ENCODE assay signal across 7 cellular contexts in the genomic region with DNA sequence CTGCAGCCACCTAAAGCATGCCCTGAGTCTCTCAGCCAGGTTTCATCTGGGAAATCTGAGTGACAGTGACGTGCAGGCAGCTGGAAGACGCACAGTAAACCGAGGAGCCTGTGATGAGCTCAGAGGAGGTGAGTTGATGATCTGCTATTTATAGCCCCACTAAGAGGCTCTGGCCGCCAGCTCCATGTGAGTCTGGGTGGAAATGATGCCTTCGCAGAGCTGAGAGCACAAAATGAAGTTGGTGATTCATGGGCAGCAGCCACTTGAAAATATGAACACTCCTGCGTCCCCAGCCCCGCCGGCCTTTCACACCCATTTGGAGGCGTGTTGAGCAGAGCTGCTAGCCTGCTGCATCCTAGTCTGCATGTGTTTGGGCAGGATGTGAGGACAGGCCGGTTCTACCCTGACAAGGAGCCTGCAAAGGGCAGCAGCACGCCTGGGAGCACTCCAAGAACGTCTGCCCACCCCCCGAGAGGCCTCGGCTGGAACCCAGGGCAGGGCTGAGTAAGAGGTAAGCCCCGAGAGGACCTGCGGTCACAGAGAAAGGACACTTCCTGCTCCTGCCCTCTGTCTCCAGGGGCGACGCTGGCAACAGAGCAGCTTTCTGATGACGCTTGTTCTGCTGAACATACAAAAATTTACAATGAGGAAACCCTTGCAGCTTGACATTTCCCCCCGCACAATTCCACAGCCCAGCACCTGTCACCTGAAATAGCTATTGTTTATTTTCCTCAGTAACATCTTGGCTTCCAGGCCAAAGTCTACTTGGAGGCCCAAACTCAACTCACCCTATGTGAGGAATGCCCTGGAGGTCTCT. TPM values are rescaled to one million over a fixed set of nuclear protein-coding genes. Genes with fewer than 3 reads are reported as not detected.
DNase-seq lines count a peak whose midpoint lies in the region; ATAC-seq and TF ChIP-seq lines count a peak whose summit lies in the region.

No MANE protein-coding gene starts in this region.

- peak overlapping the region; percentile 53 for H3K4me2 ChIP-seq in neural cell (ENCODE audit: low read length)

- no peaks in the 10 kb centered on the region for H3F3A ChIP-seq in neural cell (ENCODE audit: insufficient read depth, low read length, poor library complexity, severe bottlenecking)

- peak overlapping the region; percentile 97 for H3K27ac ChIP-seq in neural cell (ENCODE audit: low read length)
- H3K27ac ChIP-seq in thoracic aorta: peak overlapping the region in 1 of 2 donors; percentile 9

- H4K20me1 ChIP-seq in neural cell (ENCODE audit: insufficient read depth): no peaks in the 10 kb centered on the region

- H3K36me3 ChIP-seq in neural cell (ENCODE audit: insufficient read depth, low read length) (no peaks in the 10 kb centered on the region), thoracic aorta (no peaks in the 10 kb centered on the region)

- no peak for TF ChIP-seq CTCF in neural cell (IDR thresholded peaks at IDR 0.05; ENCODE audit: poor library complexity, severe bottlenecking)
- no peak for TF ChIP-seq CTCF in thoracic aorta (IDR thresholded peaks at IDR 0.05)

- peak; percentile 90 for TF ChIP-seq EP300 in neural cell (conservative IDR thresholded peaks at IDR 0.05; ENCODE audit: poor library complexity, severe bottlenecking)

- DNase-seq in NCI-H510A (lab: John Stamatoyannopoulos, UW) (peak; percentile 93), thoracic aorta (ENCODE audit: low spot score) (no peak)
- DNase-seq in activated CD8-positive, alpha-beta memory T cell treated with anti-CD3 and anti-CD28 coated beads, Interleukin-2, amount 50 U/mL, for 1 hour (ENCODE audit: extremely low read depth): peak; percentile 20

- ATAC-seq in GM18873 (IDR thresholded peaks at IDR 0.05; ENCODE audit: low FRiP score, unreplicated experiment) (peak; percentile 78), HG03045 (IDR thresholded peaks at IDR 0.05; ENCODE audit: unreplicated experiment) (peak; percentile 77), esophagus mucosa (peak; percentile 77), thoracic aorta (ENCODE audit: insufficient number of reproducible peaks, low FRiP score, low read depth) (no peak)

- peak overlapping the region; percentile 51 for H3K4me3 ChIP-seq in neural cell (ENCODE audit: low read length)
- peak overlapping the region; percentile 34 for H3K4me3 ChIP-seq in thoracic aorta

- H3K9ac ChIP-seq in neural cell (ENCODE audit: low read length): peak overlapping the region; percentile 73

- H3K9me3 ChIP-seq in neural cell (ENCODE audit: low read length): no peaks in the 10 kb centered on the region
- no peaks in the 10 kb centered on the region for H3K9me3 ChIP-seq in thoracic aorta

- no peaks in the 10 kb centered on the region for H3K27me3 ChIP-seq in neural cell (ENCODE audit: insufficient read depth, low read depth, low read length)
- H3K27me3 ChIP-seq in thoracic aorta (replicated peaks; ENCODE audit: insufficient read depth): no peaks in the 10 kb centered on the region

- H2AFZ ChIP-seq in neural cell (ENCODE audit: low read depth, low read length): peak overlapping the region; percentile 30

- TF ChIP-seq RAD21 in neural cell (conservative IDR thresholded peaks at IDR 0.05): peak; percentile 27

- H3K9me2 ChIP-seq in neural cell (ENCODE audit: insufficient read depth, low read length): no peaks in the 10 kb centered on the region

- H3K4me1 ChIP-seq in thoracic aorta (ENCODE audit: control insufficient read depth in 1 of 2, low read depth in 2 of 2): peaks cover 5 to 27% of the 10 kb centered on the region in 2 donors

- H3K79me2 ChIP-seq in neural cell (replicated peaks; ENCODE audit: insufficient read depth, low read length): no peaks in the 10 kb centered on the region

TF ChIP-seq in neural cell, 6 proteins besides CTCF, POLR2A, EP300 and RAD21:
- peak; percentile 26 for TF ChIP-seq TAF1 (IDR thresholded peaks at IDR 0.05; ENCODE audit: low read depth)
- no peak for TF ChIP-seq MXI1 (conservative IDR thresholded peaks at IDR 0.05; ENCODE audit: poor library complexity, severe bottlenecking)
- peak; percentile 73 for TF ChIP-seq POLR2AphosphoS5 (IDR thresholded peaks at IDR 0.05)
- TF ChIP-seq, protein P1, sequence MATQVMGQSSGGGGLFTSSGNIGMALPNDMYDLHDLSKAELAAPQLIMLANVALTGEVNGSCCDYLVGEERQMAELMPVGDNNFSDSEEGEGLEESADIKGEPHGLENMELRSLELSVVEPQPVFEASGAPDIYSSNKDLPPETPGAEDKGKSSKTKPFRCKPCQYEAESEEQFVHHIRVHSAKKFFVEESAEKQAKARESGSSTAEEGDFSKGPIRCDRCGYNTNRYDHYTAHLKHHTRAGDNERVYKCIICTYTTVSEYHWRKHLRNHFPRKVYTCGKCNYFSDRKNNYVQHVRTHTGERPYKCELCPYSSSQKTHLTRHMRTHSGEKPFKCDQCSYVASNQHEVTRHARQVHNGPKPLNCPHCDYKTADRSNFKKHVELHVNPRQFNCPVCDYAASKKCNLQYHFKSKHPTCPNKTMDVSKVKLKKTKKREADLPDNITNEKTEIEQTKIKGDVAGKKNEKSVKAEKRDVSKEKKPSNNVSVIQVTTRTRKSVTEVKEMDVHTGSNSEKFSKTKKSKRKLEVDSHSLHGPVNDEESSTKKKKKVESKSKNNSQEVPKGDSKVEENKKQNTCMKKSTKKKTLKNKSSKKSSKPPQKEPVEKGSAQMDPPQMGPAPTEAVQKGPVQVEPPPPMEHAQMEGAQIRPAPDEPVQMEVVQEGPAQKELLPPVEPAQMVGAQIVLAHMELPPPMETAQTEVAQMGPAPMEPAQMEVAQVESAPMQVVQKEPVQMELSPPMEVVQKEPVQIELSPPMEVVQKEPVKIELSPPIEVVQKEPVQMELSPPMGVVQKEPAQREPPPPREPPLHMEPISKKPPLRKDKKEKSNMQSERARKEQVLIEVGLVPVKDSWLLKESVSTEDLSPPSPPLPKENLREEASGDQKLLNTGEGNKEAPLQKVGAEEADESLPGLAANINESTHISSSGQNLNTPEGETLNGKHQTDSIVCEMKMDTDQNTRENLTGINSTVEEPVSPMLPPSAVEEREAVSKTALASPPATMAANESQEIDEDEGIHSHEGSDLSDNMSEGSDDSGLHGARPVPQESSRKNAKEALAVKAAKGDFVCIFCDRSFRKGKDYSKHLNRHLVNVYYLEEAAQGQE (IDR thresholded peaks at IDR 0.05; ENCODE audit: borderline replicate concordance): no peak
- peak; percentile 32 for TF ChIP-seq SMC3 (conservative IDR thresholded peaks at IDR 0.05; ENCODE audit: poor library complexity)
- no peak for TF ChIP-seq EZH2 (IDR thresholded peaks at IDR 0.05; ENCODE audit: borderline replicate concordance, insufficient read depth, low read length, poor library complexity, severe bottlenecking)
TF ChIP-seq in neural cell: peak in this region for 3.

RNA-seq across cellular contexts. Expression of a gene that starts 25.1 kb away (rescaled TPM):
- 19.4 TPM for total RNA-seq in esophagus mucosa
- polyA plus RNA-seq in neural cell: 77.0 and 78.4 TPM in 2 replicates
- polyA minus RNA-seq in neural cell: 46.0 and 55.1 TPM in 2 replicates
- 10 to 100 TPM in 1 of 2 donors, 1 to 10 TPM in 1; 5.1 to 15.8 TPM for total RNA-seq in thoracic aorta
